22 cellular contexts compared by ENCODE assay signal in the genomic region with DNA sequence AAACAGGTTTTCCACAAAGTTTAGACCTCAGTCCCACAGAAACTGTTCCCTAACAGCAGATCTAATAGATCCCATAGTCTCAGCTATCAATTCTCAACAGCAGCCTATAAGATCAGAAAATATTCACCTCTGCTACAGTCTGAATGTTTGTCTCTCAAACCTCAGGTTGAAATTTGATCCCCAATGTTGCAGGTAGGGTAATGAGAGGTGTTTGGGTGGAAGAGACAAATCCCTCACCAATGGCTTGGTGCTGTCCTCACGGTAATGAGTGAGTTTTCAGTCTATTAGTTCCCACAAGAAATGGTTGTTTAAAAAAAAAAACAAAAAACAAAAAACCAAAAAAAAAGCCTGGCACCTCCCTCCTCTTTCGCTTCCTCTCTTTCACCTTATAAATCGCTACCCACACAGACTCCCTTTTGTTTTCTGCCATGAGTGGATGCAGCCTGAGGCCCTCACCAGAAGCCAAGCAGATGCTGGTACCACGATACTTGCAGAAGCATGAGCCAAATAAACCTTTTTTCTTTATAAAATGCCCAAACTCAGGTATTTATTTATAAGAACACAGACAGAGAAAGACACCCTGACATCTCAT. TPM values are rescaled to one million over a fixed set of nuclear protein-coding genes. Genes with fewer than 3 reads are reported as not detected.
DNase-seq lines count a peak whose midpoint lies in the region; ATAC-seq and TF ChIP-seq lines count a peak whose summit lies in the region.
"Had no signal": no experiment of that assay in that cellular context is flagged by ENCODE, and none has a peak within 500 bp of the region (broad histone marks: within the 10 kb centered on the region; RNA-seq: fewer than 3 reads in every experiment).

No MANE protein-coding gene starts in this region.

- peaks cover 94% of the 10 kb centered on the region for H3K79me2 ChIP-seq in GM23338 (replicated peaks; ENCODE audit: insufficient read depth)
- H3K79me2 ChIP-seq in OCI-LY1 (ENCODE audit: insufficient read depth, low read length): peaks cover 84% of the 10 kb centered on the region

- no peaks in the 10 kb centered on the region for H3K36me3 Mint-ChIP-seq in Calu3 (ENCODE audit: insufficient read depth, unreplicated experiment)
- H3K36me3 Mint-ChIP-seq in GM23338 (ENCODE audit: low read depth): peaks cover 14% of the 10 kb centered on the region; the same call in 2 of the 3 replicates
- H3K36me3 Mint-ChIP-seq in naive B cell: peaks cover 0 to 10% of the 10 kb centered on the region in 2 donors
- H3K36me3 Mint-ChIP-seq: brain had no signal

- H3K4me1 Mint-ChIP-seq in Calu3 (ENCODE audit: low read depth, unreplicated experiment) (peaks cover 22% of the 10 kb centered on the region), GM23338 (peaks cover 24% of the 10 kb centered on the region), naive B cell (peaks cover 55 to 65% (median 57%) of the 10 kb centered on the region in 3 donors)
- H3K4me1 Mint-ChIP-seq: brain had no signal

- H3K4me3 Mint-ChIP-seq in Calu3 (ENCODE audit: low read depth, unreplicated experiment) (no peak overlapping the region), GM23338 (peak overlapping the region; percentile 7; the same call in 1 of the 3 replicates), naive B cell (peak overlapping the region; percentile 34 to 87 (median 78))
- H3K4me3 Mint-ChIP-seq: activated CD4-positive, alpha-beta T cell treated with anti-CD3 and anti-CD28 coated beads, Interleukin-2, amount 10 ng/mL, durations not matched to agents 24 days and 14 days; activated CD8-positive, alpha-beta memory T cell treated with anti-CD3 and anti-CD28 coated beads, Interleukin-2, amount 10 ng/mL, durations not matched to agents 7 days and 5 days; brain; immature natural killer cell had no signal

- no peaks in the 10 kb centered on the region for H3K27me3 ChIP-seq in GM23338 (ENCODE audit: insufficient read depth)
- no peaks in the 10 kb centered on the region for H3K27me3 ChIP-seq in OCI-LY1 (ENCODE audit: insufficient read depth, low read length)
- H3K27me3 ChIP-seq: heart right ventricle, tibial nerve had no signal

- BruUV-seq in Calu3 (replicated peaks; lab: Mats Ljungman, UMichigan): no TSS peak

- DNase-seq in Calu3 (no peak), GM23338 (ENCODE audit: low spot score) (peak; percentile 46), naive B cell (peak; percentile 6), AG20443 (ENCODE audit: low spot score) (no peak), NOMO-1 treated with DMSO at 0.1 percent for 48 hours (lab: John Stamatoyannopoulos, UW; ENCODE audit: unreplicated experiment) (no peak)
- DNase-seq in NK-92 treated with Interleukin-12 subunit alpha and Interleukin-12 subunit beta, amount 100 ng/mL, for 24 hours (lab: John Stamatoyannopoulos, UW): no peak
- DNase-seq: activated CD4-positive, alpha-beta T cell treated with anti-CD3 and anti-CD28 coated beads, Interleukin-2, amount 10 ng/mL, durations not matched to agents 24 days and 14 days; activated CD8-positive, alpha-beta memory T cell treated with anti-CD3 and anti-CD28 coated beads, Interleukin-2, amount 10 ng/mL, durations not matched to agents 7 days and 5 days; heart right ventricle; immature natural killer cell; left ventricle myocardium inferior; NCI-H1048; NCI-H187 treated with DMSO at 0.1 percent for 48 hours; stimulated activated CD4-positive, alpha-beta T cell treated with anti-CD3 and anti-CD28 coated beads, Interleukin-2, amount 100 ng/mL, for 24 hours; stimulated activated naive CD4-positive, alpha-beta T cell treated with Interleukin-2 at 50 U/mL for 16 hours had no signal

- H4K20me1 ChIP-seq in GM23338 (replicated peaks; ENCODE audit: insufficient read depth) (no peaks in the 10 kb centered on the region), OCI-LY1 (ENCODE audit: insufficient read depth, low read length) (no peaks in the 10 kb centered on the region)

- H3K9me3 ChIP-seq in OCI-LY1 (ENCODE audit: low read length): peaks cover 3% of the 10 kb centered on the region; the same call in 1 of the 2 replicates
- H3K9me3 ChIP-seq: heart right ventricle, left ventricle myocardium inferior, tibial nerve had no signal

- intact Hi-C loops in Calu3 (cut with micrococcal nuclease; ENCODE audit: unreplicated experiment): no loop called here

- H3K9me3 Mint-ChIP-seq in Calu3 (ENCODE audit: low read depth, unreplicated experiment) (no peaks in the 10 kb centered on the region), GM23338 (no peaks in the 10 kb centered on the region), naive B cell (peaks cover 0 to 5% (median 0%) of the 10 kb centered on the region in 7 donors)
- H3K9me3 Mint-ChIP-seq: immature natural killer cell had no signal

- H3K27me3 Mint-ChIP-seq in Calu3 (ENCODE audit: unreplicated experiment) (no peaks in the 10 kb centered on the region), GM23338 (ENCODE audit: insufficient read depth, low read depth, poor library complexity) (no peaks in the 10 kb centered on the region), naive B cell (no peaks in the 10 kb centered on the region)
- H3K27me3 Mint-ChIP-seq: activated CD4-positive, alpha-beta T cell treated with anti-CD3 and anti-CD28 coated beads, Interleukin-2, amount 10 ng/mL, durations not matched to agents 24 days and 14 days; activated CD8-positive, alpha-beta memory T cell treated with anti-CD3 and anti-CD28 coated beads, Interleukin-2, amount 10 ng/mL, durations not matched to agents 7 days and 5 days; brain had no signal

- peak; percentile 94 for ATAC-seq in GM23338
- ATAC-seq in naive B cell (ENCODE audit: low read depth in 2 of 2): peak; percentile 48 to 61
- ATAC-seq: activated CD8-positive, alpha-beta memory T cell treated with anti-CD3 and anti-CD28 coated beads, Interleukin-2, amount 10 ng/mL, durations not matched to agents 7 days and 5 days; heart right ventricle had no signal

- H3K36me3 ChIP-seq in GM23338 (ENCODE audit: insufficient read depth) (no peaks in the 10 kb centered on the region), OCI-LY1 (ENCODE audit: insufficient read depth, low read length) (peaks cover 37% of the 10 kb centered on the region)
- H3K36me3 ChIP-seq: left ventricle myocardium inferior had no signal

- CTCF ChIA-PET in Calu3 (lab: Charles Lee): interaction anchor here (0.5 to 0.9 kb wide), 3 partner anchors 18 to 183 kb away, joined by 3 to 5 read pairs (median 4); no protein-coding TSS in a partner anchor

- peak overlapping the region; percentile 26; the same call in 1 of the 2 replicates for H3K27ac ChIP-seq in GM23338 (ENCODE audit: low read depth)
- peak overlapping the region; percentile 71 for H3K27ac ChIP-seq in OCI-LY1 (ENCODE audit: low read depth, low read length, poor library complexity, severe bottlenecking)
- H3K27ac ChIP-seq: GM23248, heart right ventricle, left ventricle myocardium inferior, skin epidermis, tibial nerve had no signal

- H3K4me3 ChIP-seq in GM23338: no peak overlapping the region
- H3K4me3 ChIP-seq in OCI-LY1 (ENCODE audit: low read depth, low read length, poor library complexity, severe bottlenecking): peak overlapping the region; percentile 2
- H3K4me3 ChIP-seq: GM23248, heart right ventricle, K562, left ventricle myocardium inferior, skin epidermis, tibial nerve had no signal

- peak overlapping the region; percentile 0; the same call in 1 of the 2 replicates for H3K9ac ChIP-seq in OCI-LY1 (ENCODE audit: low read length)
- H3K9ac ChIP-seq: GM23248 had no signal

- peaks cover 16% of the 10 kb centered on the region for H3K4me1 ChIP-seq in GM23338 (ENCODE audit: insufficient read depth)
- H3K4me1 ChIP-seq in OCI-LY1 (ENCODE audit: insufficient read depth, low read length, severe bottlenecking): peaks cover 57% of the 10 kb centered on the region

- no peaks in the 10 kb centered on the region; the same call in 1 of the 2 replicates for H3K9me2 ChIP-seq in GM23338 (ENCODE audit: insufficient read depth)
- no peaks in the 10 kb centered on the region for H3K9me2 ChIP-seq in OCI-LY1 (ENCODE audit: low read depth, low read length)

- H3K27ac Mint-ChIP-seq in Calu3 (ENCODE audit: unreplicated experiment): peak overlapping the region; percentile 17
- H3K27ac Mint-ChIP-seq in GM23338: peak overlapping the region; percentile 63
- peak overlapping the region; percentile 46 to 97 (median 84) for H3K27ac Mint-ChIP-seq in naive B cell
- H3K27ac Mint-ChIP-seq: activated CD4-positive, alpha-beta T cell treated with anti-CD3 and anti-CD28 coated beads, Interleukin-2, amount 10 ng/mL, durations not matched to agents 24 days and 14 days; activated CD8-positive, alpha-beta memory T cell treated with anti-CD3 and anti-CD28 coated beads, Interleukin-2, amount 10 ng/mL, durations not matched to agents 7 days and 5 days; activated T-helper 2 cell treated with anti-CD3 and anti-CD28 coated beads, Interferon-gamma antibody, Interleukin-2, Interleukin-4, amounts not matched to agents 10 μg/mL and 5 μg/mL and 100 μg/mL, durations not matched to agents 14 hours and 24 hours and 36 hours; brain had no signal

- H3F3A ChIP-seq in GM23338 (replicated peaks; ENCODE audit: low read depth): no peaks in the 10 kb centered on the region
- no peaks in the 10 kb centered on the region for H3F3A ChIP-seq in OCI-LY1 (ENCODE audit: insufficient read depth, low read length)

- H3K4me2 ChIP-seq in GM23338: peak overlapping the region; percentile 15
- peak overlapping the region; percentile 34 for H3K4me2 ChIP-seq in OCI-LY1 (ENCODE audit: low read length)

- H2AFZ ChIP-seq in GM23338 (no peak overlapping the region), OCI-LY1 (ENCODE audit: low read length) (no peak overlapping the region)
- H2AFZ ChIP-seq: GM23248 had no signal

- TF ChIP-seq CTCF in Calu3 (IDR thresholded peaks at IDR 0.05; ENCODE audit: unreplicated experiment) (no peak), GM23338 (conservative IDR thresholded peaks at IDR 0.05; ENCODE audit: low read depth in 2 of 2) (no peak), OCI-LY1 (IDR thresholded peaks at IDR 0.05; ENCODE audit: low read length) (no peak)

RNA-seq across cellular contexts. Expression of gene ZNF280D, which starts 14.2 kb away (rescaled TPM):
- 36.0 and 40.3 TPM in 2 replicates for total RNA-seq in Calu3 (2022)
- 32.5 and 34.1 TPM in 2 replicates for total RNA-seq in GM23338 (2014; rRNA removed; shearing (Covaris generic))
- polyA plus RNA-seq in GM23338 (2016; fragmentation: Nextera tagmentation; extraction: Ambion mirVana) (23.3 and 27.5 TPM in 2 replicates), naive B cell (ENCODE audit: low read depth in 6 of 6) (10 to 100 TPM; 14.5 to 19.6 (median 18.0) TPM)

Comparison
In these comparisons a context has a peak if more than half of its experiments do, and no peak if none do; other contexts are left out.
1. DNase-seq: peak in GM23338 (single experiment) and naive B cell (single experiment); none in Calu3 (single experiment), AG20443 (single experiment), NOMO-1 treated with DMSO at 0.1 percent for 48 hours (single experiment) and NK-92 treated with Interleukin-12 subunit alpha and Interleukin-12 subunit beta, amount 100 ng/mL, for 24 hours (single experiment).
2. H3K27ac Mint-ChIP-seq: peak in every context shown above with its lines; median percentile 84 in naive B cell; 63 in GM23338; 17 in Calu3.